In the genomic region with DNA sequence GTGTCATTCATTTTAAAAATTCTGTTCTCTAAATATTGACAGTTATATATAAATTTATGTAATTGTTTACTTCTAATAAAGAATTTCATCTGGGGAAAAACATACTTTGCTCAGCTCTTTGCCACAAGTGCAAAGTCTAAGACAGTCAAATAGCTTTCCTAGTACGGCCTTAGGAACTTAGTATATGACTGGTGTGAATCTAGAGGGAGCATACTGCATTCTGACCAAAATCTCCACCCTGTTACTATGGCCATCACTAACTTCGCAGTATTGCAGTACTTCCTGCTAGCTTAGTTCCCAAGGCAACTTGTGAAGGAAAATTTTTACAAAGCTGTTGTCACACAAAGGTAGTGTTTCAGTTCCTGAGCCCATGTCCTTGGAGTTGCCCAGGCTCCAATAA, we compare ENCODE assay signal across 19 cellular contexts.
A peak's percentile ranks its signal among the peaks of the same experiment; 100 is the strongest.
DNase-seq lines count a peak whose midpoint lies in the region; ATAC-seq, FAIRE-seq and TF ChIP-seq lines count a peak whose summit lies in the region.
"Had no signal": no experiment of that assay in that cellular context is flagged by ENCODE, and none has a peak within 500 bp of the region (broad histone marks: within the 10 kb centered on the region; RNA-seq: fewer than 3 reads in every experiment).

No MANE protein-coding gene starts in this region.

- no peak overlapping the region for H2BK120ac ChIP-seq in mesendoderm (ENCODE audit: low read depth, low read length)

- H3K9ac ChIP-seq in endothelial cell of umbilical vein (replicated peaks; ENCODE audit: extremely low read depth, insufficient read depth, low read length) (no peak overlapping the region), mesendoderm (ENCODE audit: low read length) (no peak overlapping the region)

- H3K4ac ChIP-seq in mesendoderm (ENCODE audit: low read depth, low read length): no peak overlapping the region

- no peak for TF ChIP-seq POLR2A in endothelial cell of umbilical vein (IDR thresholded peaks at IDR 0.05; ENCODE audit: low read depth, low read length)

- TF ChIP-seq CTCF in Calu3 (IDR thresholded peaks at IDR 0.05; ENCODE audit: unreplicated experiment) (no peak), endothelial cell of umbilical vein (IDR thresholded peaks at IDR 0.05; ENCODE audit: extremely low read depth in 1 of 2, insufficient read depth in 1 of 2, low read depth in 1 of 2, low read length in 2 of 2) (no peak)

- peak overlapping the region; percentile 45 for H2AFZ ChIP-seq in endothelial cell of umbilical vein (ENCODE audit: low read depth, low read length)
- H2AFZ ChIP-seq: GM23338 had no signal

- no peaks in the 10 kb centered on the region for H3K27me3 Mint-ChIP-seq in Calu3 (ENCODE audit: unreplicated experiment)
- H3K27me3 Mint-ChIP-seq: CD4-positive, alpha-beta T cell had no signal

- H3K36me3 ChIP-seq in endothelial cell of umbilical vein (ENCODE audit: control insufficient read depth in 2 of 2, extremely low read depth in 1 of 2, insufficient read depth in 2 of 2, low read length in 2 of 2) (no peaks in the 10 kb centered on the region), mesendoderm (ENCODE audit: control insufficient read depth, insufficient read depth, low read length) (no peaks in the 10 kb centered on the region)

- H2BK15ac ChIP-seq in mesendoderm (replicated peaks; ENCODE audit: low read depth): no peak overlapping the region

- no peak for ATAC-seq in HG03025 (IDR thresholded peaks at IDR 0.05; ENCODE audit: low FRiP score, unreplicated experiment)
- ATAC-seq: GM23338 had no signal

- intact Hi-C loops in Calu3 (cut with micrococcal nuclease; ENCODE audit: unreplicated experiment) (no loop called here), endothelial cell of umbilical vein (cut with micrococcal nuclease) (no loop called here)

- H3K27me3 ChIP-seq in endothelial cell of umbilical vein (ENCODE audit: control insufficient read depth in 2 of 2, insufficient read depth in 2 of 2, low read length in 2 of 2) (no peaks in the 10 kb centered on the region), mesendoderm (ENCODE audit: insufficient read depth, low read length, poor library complexity) (no peaks in the 10 kb centered on the region)

- no peak overlapping the region for H3K4me3 Mint-ChIP-seq in Calu3 (ENCODE audit: low read depth, unreplicated experiment)
- H3K4me3 Mint-ChIP-seq: CD4-positive, alpha-beta T cell; GM23338; HFFc6 had no signal

- H3K27ac ChIP-seq in endothelial cell of umbilical vein (ENCODE audit: insufficient read depth, low read depth, low read length) (no peak overlapping the region), mesendoderm (ENCODE audit: low read depth, low read length) (no peak overlapping the region)
- H3K27ac ChIP-seq: C4-2B had no signal

- no peaks in the 10 kb centered on the region for H3K9me1 ChIP-seq in endothelial cell of umbilical vein (replicated peaks; ENCODE audit: control insufficient read depth, extremely low read depth, insufficient read depth, low read length)

- H4K8ac ChIP-seq in mesendoderm (ENCODE audit: low read depth, low read length): no peak overlapping the region

- no CpG with 5 or more reads among the region's 2 CpGs for WGBS in mesendoderm (ENCODE audit: extremely low coverage, insufficient coverage, low lambda C conversion rate)

- H3K79me2 ChIP-seq in endothelial cell of umbilical vein (ENCODE audit: control insufficient read depth, insufficient read depth, low read length): no peaks in the 10 kb centered on the region
- no peaks in the 10 kb centered on the region for H3K79me2 ChIP-seq in mesendoderm (ENCODE audit: control insufficient read depth, insufficient read depth, low read length)

- no peak for FAIRE-seq in endothelial cell of umbilical vein (lab: Jason Lieb, UNC)
- no peak for FAIRE-seq in HTR-8/SVneo (lab: Jason Lieb, UNC)
- FAIRE-seq: A204.1, H54 had no signal

- POLR2A ChIA-PET in endothelial cell of umbilical vein (lab: Charles Lee): no interaction called here

- H3K56ac ChIP-seq in mesendoderm (ENCODE audit: low read length): peak overlapping the region; percentile 30

- peak overlapping the region; percentile 47 for H3K27ac Mint-ChIP-seq in Calu3 (ENCODE audit: unreplicated experiment)
- H3K27ac Mint-ChIP-seq: CD4-positive, alpha-beta T cell; GM23338; HFFc6 had no signal

- no peaks in the 10 kb centered on the region for H3K9me3 ChIP-seq in endothelial cell of umbilical vein (replicated peaks; ENCODE audit: control insufficient read depth, insufficient read depth, low read length)

- CTCF ChIA-PET in Calu3 (lab: Charles Lee): no interaction called here
- CTCF ChIA-PET in endothelial cell of umbilical vein (lab: Charles Lee): interaction anchor here (1.4 kb wide), 1 partner anchor 11 kb away, joined by 3 read pairs; no protein-coding TSS in a partner anchor

- peaks cover 74% of the 10 kb centered on the region for H3K36me3 Mint-ChIP-seq in Calu3 (ENCODE audit: insufficient read depth, unreplicated experiment)

- dilution Hi-C loops in endothelial cell of umbilical vein (cut with MboI; ENCODE audit: extremely low pct_ligation_motif_present, low sequenced_read_pairs): no loop called here

- peak overlapping the region; percentile 54 for H2BK5ac ChIP-seq in mesendoderm (ENCODE audit: low read length)

- no peak overlapping the region for H2AK5ac ChIP-seq in mesendoderm (ENCODE audit: low read length)

- peaks cover 36% of the 10 kb centered on the region for H3K4me1 Mint-ChIP-seq in Calu3 (ENCODE audit: low read depth, unreplicated experiment)
- H3K4me1 Mint-ChIP-seq: GM23338 had no signal

- no peaks in the 10 kb centered on the region for H3K79me1 ChIP-seq in mesendoderm (ENCODE audit: low read length)

- peak overlapping the region; percentile 68 for H3K18ac ChIP-seq in mesendoderm (ENCODE audit: low read length)

- BruUV-seq in Calu3 (replicated peaks; lab: Mats Ljungman, UMichigan) (no TSS peak), endothelial cell of umbilical vein (replicated peaks; lab: Mats Ljungman, UMichigan) (no TSS peak)

- no peaks in the 10 kb centered on the region for H4K20me1 ChIP-seq in endothelial cell of umbilical vein (replicated peaks; ENCODE audit: control insufficient read depth, extremely low read depth, insufficient read depth, low read length)

- no peak overlapping the region for H3K23ac ChIP-seq in mesendoderm (ENCODE audit: low read length)

- H3K4me3 ChIP-seq in endothelial cell of umbilical vein (replicated peaks in 1 of 3; ENCODE audit: insufficient read depth in 1 of 3, low read depth in 1 of 3, low read length in 3 of 3) (no peak overlapping the region), mesendoderm (ENCODE audit: low read length) (no peak overlapping the region)
- H3K4me3 ChIP-seq: GM23338 had no signal

- no peak overlapping the region for H4K5ac ChIP-seq in mesendoderm (ENCODE audit: low read length)

- H3K4me2 ChIP-seq in endothelial cell of umbilical vein (ENCODE audit: insufficient read depth, low read length) (no peak overlapping the region), mesendoderm (ENCODE audit: low read length) (no peak overlapping the region)
- H3K4me2 ChIP-seq: GM23338 had no signal

- H3K4me1 ChIP-seq in endothelial cell of umbilical vein (ENCODE audit: control insufficient read depth, extremely low read depth, insufficient read depth, low read length) (peaks cover 11% of the 10 kb centered on the region), mesendoderm (ENCODE audit: control insufficient read depth, low read depth, low read length) (peaks cover 3% of the 10 kb centered on the region)

- no peaks in the 10 kb centered on the region for H3K9me3 Mint-ChIP-seq in Calu3 (ENCODE audit: low read depth, unreplicated experiment)
- H3K9me3 Mint-ChIP-seq: GM23338 had no signal

- DNase-seq in Calu3 (no peak), HT-29 (ENCODE audit: low spot score) (peak; percentile 38), endothelial cell of umbilical vein (ENCODE audit: low read depth, low spot score) (no peak), mesendoderm (peak; percentile 13), HTR-8/SVneo (ENCODE audit: insufficient read length, low spot score) (no peak), NCI-H1092 treated with DMSO at 0.1 percent for 48 hours (lab: John Stamatoyannopoulos, UW) (no peak)
- DNase-seq in activated CD4-positive, alpha-beta T cell treated with anti-CD3 and anti-CD28 coated beads for 4 hours: no peak
- DNase-seq: ACHN; CD4-positive, alpha-beta T cell; GDM1; HCEC 1CT; HFFc6; Kasumi-1; KG1 had no signal

TF ChIP-seq in endothelial cell of umbilical vein, 7 proteins besides CTCF, POLR2A, EP300 and RAD21:
- TF ChIP-seq EZH2 (IDR thresholded peaks at IDR 0.05; ENCODE audit: borderline replicate concordance, low read depth, low read length, severe bottlenecking) (no peak), MYC (IDR thresholded peaks at IDR 0.05; ENCODE audit: low read depth, low read length) (no peak), GATA2 (IDR thresholded peaks at IDR 0.05; ENCODE audit: insufficient read depth, insufficient read length, low read depth, low read length) (no peak), FOS (IDR thresholded peaks at IDR 0.05; ENCODE audit: borderline replicate concordance, insufficient read depth, low read length) (no peak), JUN (IDR thresholded peaks at IDR 0.05; ENCODE audit: borderline replicate concordance, insufficient read depth, insufficient read length, low read depth) (no peak), POLR2AphosphoS5 (IDR thresholded peaks at IDR 0.05; ENCODE audit: insufficient read depth, low read depth, low read length) (no peak)
- TF ChIP-seq, protein P1, sequence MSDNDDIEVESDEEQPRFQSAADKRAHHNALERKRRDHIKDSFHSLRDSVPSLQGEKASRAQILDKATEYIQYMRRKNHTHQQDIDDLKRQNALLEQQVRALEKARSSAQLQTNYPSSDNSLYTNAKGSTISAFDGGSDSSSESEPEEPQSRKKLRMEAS (IDR thresholded peaks at IDR 0.05; ENCODE audit: insufficient read depth, insufficient read length): no peak

Comparison
In these comparisons a context has a peak if more than half of its experiments do, and no peak if none do; other contexts are left out.
1. DNase-seq: peak in HT-29 (single experiment) and mesendoderm (single experiment); none in Calu3 (single experiment), endothelial cell of umbilical vein (single experiment), HTR-8/SVneo (single experiment), activated CD4-positive, alpha-beta T cell treated with anti-CD3 and anti-CD28 coated beads for 4 hours (0 of 2) and NCI-H1092 treated with DMSO at 0.1 percent for 48 hours (single experiment).